Comparison of ENCODE assay signal across 1 cellular context in the genomic region with DNA sequence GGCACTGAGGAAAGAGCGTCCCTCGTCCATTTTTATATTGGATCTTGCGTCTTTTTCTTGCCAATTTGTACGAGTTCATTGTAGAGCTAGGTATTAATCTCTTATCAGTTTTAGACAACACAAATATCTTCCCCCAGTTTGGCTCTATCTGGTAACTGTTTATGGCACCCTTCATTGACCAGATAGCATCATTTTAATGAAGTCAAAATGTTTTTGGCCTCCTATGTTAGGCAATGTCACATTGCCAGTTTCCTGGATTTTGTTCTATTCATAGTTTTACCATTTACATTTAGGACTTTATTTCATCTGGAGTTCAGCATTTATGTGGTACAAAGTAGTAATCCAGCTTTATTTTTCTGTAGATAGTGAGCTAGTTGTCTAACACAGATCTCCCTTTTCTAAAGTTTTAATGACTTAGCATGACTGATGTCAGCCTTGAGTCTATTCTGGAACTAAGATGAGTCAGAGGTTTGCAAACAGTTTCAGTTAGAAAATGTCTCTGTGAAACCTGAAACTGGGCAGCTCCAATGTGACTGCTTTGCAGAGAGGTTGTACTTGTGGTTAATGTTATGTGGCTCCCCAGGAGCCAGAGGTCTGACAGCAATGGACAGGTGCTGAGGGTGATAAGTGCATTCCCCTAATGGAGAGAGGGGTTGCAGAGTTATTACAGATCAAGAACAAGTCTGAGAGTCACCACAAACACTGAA.
TF ChIP-seq lines count a peak whose summit lies in the region.

No MANE protein-coding gene starts in this region.

TF ChIP-seq in K562, 482 proteins besides CTCF, POLR2A, EP300 and RAD21 (continued from another document and continues in another):
- TF ChIP-seq, protein P1, sequence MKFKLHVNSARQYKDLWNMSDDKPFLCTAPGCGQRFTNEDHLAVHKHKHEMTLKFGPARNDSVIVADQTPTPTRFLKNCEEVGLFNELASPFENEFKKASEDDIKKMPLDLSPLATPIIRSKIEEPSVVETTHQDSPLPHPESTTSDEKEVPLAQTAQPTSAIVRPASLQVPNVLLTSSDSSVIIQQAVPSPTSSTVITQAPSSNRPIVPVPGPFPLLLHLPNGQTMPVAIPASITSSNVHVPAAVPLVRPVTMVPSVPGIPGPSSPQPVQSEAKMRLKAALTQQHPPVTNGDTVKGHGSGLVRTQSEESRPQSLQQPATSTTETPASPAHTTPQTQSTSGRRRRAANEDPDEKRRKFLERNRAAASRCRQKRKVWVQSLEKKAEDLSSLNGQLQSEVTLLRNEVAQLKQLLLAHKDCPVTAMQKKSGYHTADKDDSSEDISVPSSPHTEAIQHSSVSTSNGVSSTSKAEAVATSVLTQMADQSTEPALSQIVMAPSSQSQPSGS (CRISPR knock-in tag; IDR thresholded peaks at IDR 0.05) = no peak
- TF ChIP-seq MTF1 (CRISPR knock-in tag; IDR thresholded peaks at IDR 0.05; ENCODE audit: borderline replicate concordance) = no peak
- TF ChIP-seq ZNF436 (CRISPR knock-in tag; IDR thresholded peaks at IDR 0.05) = no peak
- TF ChIP-seq ZNF75A (CRISPR knock-in tag; IDR thresholded peaks at IDR 0.05) = no peak
- peak; percentile 63 for TF ChIP-seq MAFF (IDR thresholded peaks at IDR 0.05; ENCODE audit: low read length)
- peak; percentile 81 for TF ChIP-seq C11orf30 (IDR thresholded peaks at IDR 0.05; ENCODE audit: low read depth)
- peak; percentile 15; the same call in 1 of the 2 replicates for TF ChIP-seq MYC (IDR thresholded peaks at IDR 0.05; ENCODE audit: low read depth, low read length)
- no peak for TF ChIP-seq MYC (CRISPR knock-in tag; IDR thresholded peaks at IDR 0.05; ENCODE audit: borderline replicate concordance, low read depth)
- TF ChIP-seq FOSL1 (tag; conservative IDR thresholded peaks at IDR 0.05) = peak; percentile 97
- peak; percentile 87 for TF ChIP-seq JUN (IDR thresholded peaks at IDR 0.05; ENCODE audit: borderline replicate concordance, low read depth, low read length)
- no peak; the same call in 1 of the 2 replicates for TF ChIP-seq JUN (CRISPR knock-in tag; IDR thresholded peaks at IDR 0.05; ENCODE audit: borderline replicate concordance)
- TF ChIP-seq CREB1 (IDR thresholded peaks at IDR 0.05) = peak; percentile 33; the same call in 1 of the 2 replicates
- TF ChIP-seq CREB1 (CRISPR knock-in tag; IDR thresholded peaks at IDR 0.05) = no peak
- TF ChIP-seq ZNF23 (CRISPR knock-in tag; IDR thresholded peaks at IDR 0.05) = peak; percentile 59; the same call in 1 of the 2 replicates
- 0 out of 2 replicates have a peak, but pooled peaks have one; percentile 4 for TF ChIP-seq DMBX1 (CRISPR knock-in tag; IDR thresholded peaks at IDR 0.05; ENCODE audit: borderline replicate concordance)
- TF ChIP-seq PBX2 (CRISPR knock-in tag; IDR thresholded peaks at IDR 0.05; ENCODE audit: low read depth) = no peak
- TF ChIP-seq PBX2 (tag; conservative IDR thresholded peaks at IDR 0.05; ENCODE audit: low read depth) = peak; percentile 65
- TF ChIP-seq PML (IDR thresholded peaks at IDR 0.05; ENCODE audit: low read length) = peak; percentile 89
- TF ChIP-seq, protein P2, sequence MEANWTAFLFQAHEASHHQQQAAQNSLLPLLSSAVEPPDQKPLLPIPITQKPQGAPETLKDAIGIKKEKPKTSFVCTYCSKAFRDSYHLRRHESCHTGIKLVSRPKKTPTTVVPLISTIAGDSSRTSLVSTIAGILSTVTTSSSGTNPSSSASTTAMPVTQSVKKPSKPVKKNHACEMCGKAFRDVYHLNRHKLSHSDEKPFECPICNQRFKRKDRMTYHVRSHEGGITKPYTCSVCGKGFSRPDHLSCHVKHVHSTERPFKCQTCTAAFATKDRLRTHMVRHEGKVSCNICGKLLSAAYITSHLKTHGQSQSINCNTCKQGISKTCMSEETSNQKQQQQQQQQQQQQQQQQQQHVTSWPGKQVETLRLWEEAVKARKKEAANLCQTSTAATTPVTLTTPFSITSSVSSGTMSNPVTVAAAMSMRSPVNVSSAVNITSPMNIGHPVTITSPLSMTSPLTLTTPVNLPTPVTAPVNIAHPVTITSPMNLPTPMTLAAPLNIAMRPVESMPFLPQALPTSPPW (CRISPR knock-in tag; IDR thresholded peaks at IDR 0.05) = peak; percentile 59
- peak; percentile 85 for TF ChIP-seq SMAD4 (CRISPR knock-in tag; conservative IDR thresholded peaks at IDR 0.05)
- no peak for TF ChIP-seq RBM25 (IDR thresholded peaks at IDR 0.05; ENCODE audit: low read depth, low read length, severe bottlenecking)
- TF ChIP-seq RNF219 (CRISPR knock-in tag; IDR thresholded peaks at IDR 0.05) = no peak
- TF ChIP-seq NBN (IDR thresholded peaks at IDR 0.05; ENCODE audit: low read depth) = peak; percentile 81; the same call in 1 of the 2 replicates
- TF ChIP-seq EGR1 (conservative IDR thresholded peaks at IDR 0.05) = no peak
- TF ChIP-seq, protein P3, sequence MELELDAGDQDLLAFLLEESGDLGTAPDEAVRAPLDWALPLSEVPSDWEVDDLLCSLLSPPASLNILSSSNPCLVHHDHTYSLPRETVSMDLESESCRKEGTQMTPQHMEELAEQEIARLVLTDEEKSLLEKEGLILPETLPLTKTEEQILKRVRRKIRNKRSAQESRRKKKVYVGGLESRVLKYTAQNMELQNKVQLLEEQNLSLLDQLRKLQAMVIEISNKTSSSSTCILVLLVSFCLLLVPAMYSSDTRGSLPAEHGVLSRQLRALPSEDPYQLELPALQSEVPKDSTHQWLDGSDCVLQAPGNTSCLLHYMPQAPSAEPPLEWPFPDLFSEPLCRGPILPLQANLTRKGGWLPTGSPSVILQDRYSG (tag; conservative IDR thresholded peaks at IDR 0.05; ENCODE audit: low read depth) = 0 out of 2 replicates have a peak, but pooled peaks have one; percentile 41
- TF ChIP-seq NCOR1 (IDR thresholded peaks at IDR 0.05) = peak; percentile 91
- peak; percentile 84 for TF ChIP-seq PRDM10 (IDR thresholded peaks at IDR 0.05; ENCODE audit: partially characterized antibody)
- TF ChIP-seq SMARCC2 (IDR thresholded peaks at IDR 0.05; ENCODE audit: low read depth) = peak; percentile 93
- TF ChIP-seq MTA3 (IDR thresholded peaks at IDR 0.05; ENCODE audit: borderline replicate concordance) = 0 out of 2 replicates have a peak, but pooled peaks have one; percentile 52
- no peak for TF ChIP-seq RERE (CRISPR knock-in tag; IDR thresholded peaks at IDR 0.05; ENCODE audit: borderline replicate concordance)
- peak; percentile 72 for TF ChIP-seq ZNF766 (CRISPR knock-in tag; conservative IDR thresholded peaks at IDR 0.05)
- peak in 1 of 2 experiments; percentile 87; a peak in 1 of 4 replicates for TF ChIP-seq HDAC1 (IDR thresholded peaks at IDR 0.05)
- TF ChIP-seq SAFB (IDR thresholded peaks at IDR 0.05; ENCODE audit: borderline replicate concordance, low read depth, low read length) = no peak
- TF ChIP-seq NCOA2 (IDR thresholded peaks at IDR 0.05; ENCODE audit: partially characterized antibody in 2 of 2) = peak in 1 of 2 experiments; percentile 69
